Comparison of ENCODE assay signal across 2 cellular contexts in the genomic region with DNA sequence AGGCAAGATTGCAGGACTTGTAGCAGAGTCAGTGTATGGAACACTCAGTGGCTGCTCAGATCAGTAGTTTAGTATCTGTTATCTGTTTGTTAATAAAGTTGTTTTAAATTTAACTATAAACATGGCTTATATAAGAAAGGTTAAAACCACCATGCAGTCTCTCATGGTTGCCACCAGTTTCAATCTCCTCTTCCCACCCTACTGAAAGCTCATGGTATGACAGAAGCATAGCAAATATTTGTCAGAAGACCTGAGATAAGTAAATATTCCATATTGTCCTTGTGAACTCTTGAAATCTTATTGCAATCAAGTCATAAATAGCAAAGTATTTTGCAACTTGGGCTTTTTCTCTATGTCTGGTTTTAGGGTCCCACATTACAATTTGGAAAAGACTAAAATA.
TF ChIP-seq lines count a peak whose summit lies in the region.

No MANE protein-coding gene starts in this region.

TF ChIP-seq in HepG2, 621 proteins besides CTCF, POLR2A, EP300 and RAD21 (continued from another document and continues in another):
- TF ChIP-seq HOXA5 (CRISPR knock-in tag; IDR thresholded peaks at IDR 0.05) = no peak
- TF ChIP-seq IKZF4 (CRISPR knock-in tag; IDR thresholded peaks at IDR 0.05; ENCODE audit: borderline replicate concordance, low read depth, not compliant biosample characterization) = no peak
- TF ChIP-seq RARG (CRISPR knock-in tag; IDR thresholded peaks at IDR 0.05; ENCODE audit: low read depth) = no peak
- no peak for TF ChIP-seq TCF7 (IDR thresholded peaks at IDR 0.05; ENCODE audit: low read depth)
- no peak for TF ChIP-seq SOX6 (IDR thresholded peaks at IDR 0.05)
- peak; percentile 19; the same call in 1 of the 2 replicates for TF ChIP-seq SOX6 (CRISPR knock-in tag; IDR thresholded peaks at IDR 0.05)
- no peak for TF ChIP-seq RFXANK (CRISPR knock-in tag; IDR thresholded peaks at IDR 0.05)
- TF ChIP-seq MXD4 (CRISPR knock-in tag; IDR thresholded peaks at IDR 0.05) = no peak
- TF ChIP-seq, protein P1, sequence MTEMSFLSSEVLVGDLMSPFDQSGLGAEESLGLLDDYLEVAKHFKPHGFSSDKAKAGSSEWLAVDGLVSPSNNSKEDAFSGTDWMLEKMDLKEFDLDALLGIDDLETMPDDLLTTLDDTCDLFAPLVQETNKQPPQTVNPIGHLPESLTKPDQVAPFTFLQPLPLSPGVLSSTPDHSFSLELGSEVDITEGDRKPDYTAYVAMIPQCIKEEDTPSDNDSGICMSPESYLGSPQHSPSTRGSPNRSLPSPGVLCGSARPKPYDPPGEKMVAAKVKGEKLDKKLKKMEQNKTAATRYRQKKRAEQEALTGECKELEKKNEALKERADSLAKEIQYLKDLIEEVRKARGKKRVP (CRISPR knock-in tag; IDR thresholded peaks at IDR 0.05) = 0 out of 4 replicates have a peak, but pooled peaks of 1 of the 2 experiments have one; percentile 24
- TF ChIP-seq, protein P2, sequence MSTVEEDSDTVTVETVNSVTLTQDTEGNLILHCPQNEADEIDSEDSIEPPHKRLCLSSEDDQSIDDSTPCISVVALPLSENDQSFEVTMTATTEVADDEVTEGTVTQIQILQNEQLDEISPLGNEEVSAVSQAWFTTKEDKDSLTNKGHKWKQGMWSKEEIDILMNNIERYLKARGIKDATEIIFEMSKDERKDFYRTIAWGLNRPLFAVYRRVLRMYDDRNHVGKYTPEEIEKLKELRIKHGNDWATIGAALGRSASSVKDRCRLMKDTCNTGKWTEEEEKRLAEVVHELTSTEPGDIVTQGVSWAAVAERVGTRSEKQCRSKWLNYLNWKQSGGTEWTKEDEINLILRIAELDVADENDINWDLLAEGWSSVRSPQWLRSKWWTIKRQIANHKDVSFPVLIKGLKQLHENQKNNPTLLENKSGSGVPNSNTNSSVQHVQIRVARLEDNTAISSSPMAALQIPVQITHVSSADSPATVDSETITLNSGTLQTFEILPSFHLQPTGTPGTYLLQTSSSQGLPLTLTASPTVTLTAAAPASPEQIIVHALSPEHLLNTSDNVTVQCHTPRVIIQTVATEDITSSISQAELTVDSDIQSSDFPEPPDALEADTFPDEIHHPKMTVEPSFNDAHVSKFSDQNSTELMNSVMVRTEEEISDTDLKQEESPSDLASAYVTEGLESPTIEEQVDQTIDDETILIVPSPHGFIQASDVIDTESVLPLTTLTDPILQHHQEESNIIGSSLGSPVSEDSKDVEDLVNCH (CRISPR knock-in tag; IDR thresholded peaks at IDR 0.05) = no peak
- TF ChIP-seq FIP1L1 (IDR thresholded peaks at IDR 0.05; ENCODE audit: borderline replicate concordance, insufficient read depth, low read depth, low read length) = no peak
- TF ChIP-seq, protein P3, sequence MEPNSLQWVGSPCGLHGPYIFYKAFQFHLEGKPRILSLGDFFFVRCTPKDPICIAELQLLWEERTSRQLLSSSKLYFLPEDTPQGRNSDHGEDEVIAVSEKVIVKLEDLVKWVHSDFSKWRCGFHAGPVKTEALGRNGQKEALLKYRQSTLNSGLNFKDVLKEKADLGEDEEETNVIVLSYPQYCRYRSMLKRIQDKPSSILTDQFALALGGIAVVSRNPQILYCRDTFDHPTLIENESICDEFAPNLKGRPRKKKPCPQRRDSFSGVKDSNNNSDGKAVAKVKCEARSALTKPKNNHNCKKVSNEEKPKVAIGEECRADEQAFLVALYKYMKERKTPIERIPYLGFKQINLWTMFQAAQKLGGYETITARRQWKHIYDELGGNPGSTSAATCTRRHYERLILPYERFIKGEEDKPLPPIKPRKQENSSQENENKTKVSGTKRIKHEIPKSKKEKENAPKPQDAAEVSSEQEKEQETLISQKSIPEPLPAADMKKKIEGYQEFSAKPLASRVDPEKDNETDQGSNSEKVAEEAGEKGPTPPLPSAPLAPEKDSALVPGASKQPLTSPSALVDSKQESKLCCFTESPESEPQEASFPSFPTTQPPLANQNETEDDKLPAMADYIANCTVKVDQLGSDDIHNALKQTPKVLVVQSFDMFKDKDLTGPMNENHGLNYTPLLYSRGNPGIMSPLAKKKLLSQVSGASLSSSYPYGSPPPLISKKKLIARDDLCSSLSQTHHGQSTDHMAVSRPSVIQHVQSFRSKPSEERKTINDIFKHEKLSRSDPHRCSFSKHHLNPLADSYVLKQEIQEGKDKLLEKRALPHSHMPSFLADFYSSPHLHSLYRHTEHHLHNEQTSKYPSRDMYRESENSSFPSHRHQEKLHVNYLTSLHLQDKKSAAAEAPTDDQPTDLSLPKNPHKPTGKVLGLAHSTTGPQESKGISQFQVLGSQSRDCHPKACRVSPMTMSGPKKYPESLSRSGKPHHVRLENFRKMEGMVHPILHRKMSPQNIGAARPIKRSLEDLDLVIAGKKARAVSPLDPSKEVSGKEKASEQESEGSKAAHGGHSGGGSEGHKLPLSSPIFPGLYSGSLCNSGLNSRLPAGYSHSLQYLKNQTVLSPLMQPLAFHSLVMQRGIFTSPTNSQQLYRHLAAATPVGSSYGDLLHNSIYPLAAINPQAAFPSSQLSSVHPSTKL (CRISPR knock-in tag; IDR thresholded peaks at IDR 0.05) = 0 out of 2 replicates have a peak, but pooled peaks have one; percentile 8
- TF ChIP-seq, protein P4, sequence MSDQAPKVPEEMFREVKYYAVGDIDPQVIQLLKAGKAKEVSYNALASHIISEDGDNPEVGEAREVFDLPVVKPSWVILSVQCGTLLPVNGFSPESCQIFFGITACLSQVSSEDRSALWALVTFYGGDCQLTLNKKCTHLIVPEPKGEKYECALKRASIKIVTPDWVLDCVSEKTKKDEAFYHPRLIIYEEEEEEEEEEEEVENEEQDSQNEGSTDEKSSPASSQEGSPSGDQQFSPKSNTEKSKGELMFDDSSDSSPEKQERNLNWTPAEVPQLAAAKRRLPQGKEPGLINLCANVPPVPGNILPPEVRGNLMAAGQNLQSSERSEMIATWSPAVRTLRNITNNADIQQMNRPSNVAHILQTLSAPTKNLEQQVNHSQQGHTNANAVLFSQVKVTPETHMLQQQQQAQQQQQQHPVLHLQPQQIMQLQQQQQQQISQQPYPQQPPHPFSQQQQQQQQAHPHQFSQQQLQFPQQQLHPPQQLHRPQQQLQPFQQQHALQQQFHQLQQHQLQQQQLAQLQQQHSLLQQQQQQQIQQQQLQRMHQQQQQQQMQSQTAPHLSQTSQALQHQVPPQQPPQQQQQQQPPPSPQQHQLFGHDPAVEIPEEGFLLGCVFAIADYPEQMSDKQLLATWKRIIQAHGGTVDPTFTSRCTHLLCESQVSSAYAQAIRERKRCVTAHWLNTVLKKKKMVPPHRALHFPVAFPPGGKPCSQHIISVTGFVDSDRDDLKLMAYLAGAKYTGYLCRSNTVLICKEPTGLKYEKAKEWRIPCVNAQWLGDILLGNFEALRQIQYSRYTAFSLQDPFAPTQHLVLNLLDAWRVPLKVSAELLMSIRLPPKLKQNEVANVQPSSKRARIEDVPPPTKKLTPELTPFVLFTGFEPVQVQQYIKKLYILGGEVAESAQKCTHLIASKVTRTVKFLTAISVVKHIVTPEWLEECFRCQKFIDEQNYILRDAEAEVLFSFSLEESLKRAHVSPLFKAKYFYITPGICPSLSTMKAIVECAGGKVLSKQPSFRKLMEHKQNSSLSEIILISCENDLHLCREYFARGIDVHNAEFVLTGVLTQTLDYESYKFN (CRISPR knock-in tag; conservative IDR thresholded peaks at IDR 0.05) = peak; percentile 35; the same call in 1 of the 2 replicates
- 0 out of 2 replicates have a peak, but pooled peaks have one; percentile 28 for TF ChIP-seq HNF4A (CRISPR knock-in tag; IDR thresholded peaks at IDR 0.05)
- TF ChIP-seq SIN3A (IDR thresholded peaks at IDR 0.05; ENCODE audit: borderline replicate concordance, low read depth, low read length) = no peak
- no peak for TF ChIP-seq FOXA1 (IDR thresholded peaks at IDR 0.05)
- no peak for TF ChIP-seq FOXA1 (CRISPR knock-in tag; IDR thresholded peaks at IDR 0.05)
- no peak for TF ChIP-seq EZH2 (conservative IDR thresholded peaks at IDR 0.05; ENCODE audit: low read depth, low read length)

TF ChIP-seq in SK-N-SH treated with all-trans-retinoic acid at 6 μM for 48 hours, 23 proteins besides CTCF, POLR2A, EP300 and RAD21 (continued from another document):
- no peak for TF ChIP-seq OSR1 (CRISPR knock-in tag; IDR thresholded peaks at IDR 0.05)
- TF ChIP-seq, protein P5, sequence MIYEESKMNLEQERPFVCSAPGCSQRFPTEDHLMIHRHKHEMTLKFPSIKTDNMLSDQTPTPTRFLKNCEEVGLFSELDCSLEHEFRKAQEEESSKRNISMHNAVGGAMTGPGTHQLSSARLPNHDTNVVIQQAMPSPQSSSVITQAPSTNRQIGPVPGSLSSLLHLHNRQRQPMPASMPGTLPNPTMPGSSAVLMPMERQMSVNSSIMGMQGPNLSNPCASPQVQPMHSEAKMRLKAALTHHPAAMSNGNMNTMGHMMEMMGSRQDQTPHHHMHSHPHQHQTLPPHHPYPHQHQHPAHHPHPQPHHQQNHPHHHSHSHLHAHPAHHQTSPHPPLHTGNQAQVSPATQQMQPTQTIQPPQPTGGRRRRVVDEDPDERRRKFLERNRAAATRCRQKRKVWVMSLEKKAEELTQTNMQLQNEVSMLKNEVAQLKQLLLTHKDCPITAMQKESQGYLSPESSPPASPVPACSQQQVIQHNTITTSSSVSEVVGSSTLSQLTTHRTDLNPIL (CRISPR knock-in tag; IDR thresholded peaks at IDR 0.05; ENCODE audit: low read depth) = no peak
- TF ChIP-seq, protein P6, sequence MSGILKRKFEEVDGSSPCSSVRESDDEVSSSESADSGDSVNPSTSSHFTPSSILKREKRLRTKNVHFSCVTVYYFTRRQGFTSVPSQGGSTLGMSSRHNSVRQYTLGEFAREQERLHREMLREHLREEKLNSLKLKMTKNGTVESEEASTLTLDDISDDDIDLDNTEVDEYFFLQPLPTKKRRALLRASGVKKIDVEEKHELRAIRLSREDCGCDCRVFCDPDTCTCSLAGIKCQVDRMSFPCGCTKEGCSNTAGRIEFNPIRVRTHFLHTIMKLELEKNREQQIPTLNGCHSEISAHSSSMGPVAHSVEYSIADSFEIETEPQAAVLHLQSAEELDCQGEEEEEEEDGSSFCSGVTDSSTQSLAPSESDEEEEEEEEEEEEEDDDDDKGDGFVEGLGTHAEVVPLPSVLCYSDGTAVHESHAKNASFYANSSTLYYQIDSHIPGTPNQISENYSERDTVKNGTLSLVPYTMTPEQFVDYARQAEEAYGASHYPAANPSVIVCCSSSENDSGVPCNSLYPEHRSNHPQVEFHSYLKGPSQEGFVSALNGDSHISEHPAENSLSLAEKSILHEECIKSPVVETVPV (CRISPR knock-in tag; IDR thresholded peaks at IDR 0.05) = no peak
- TF ChIP-seq BACH2 (CRISPR knock-in tag; IDR thresholded peaks at IDR 0.05; ENCODE audit: borderline replicate concordance) = no peak
- TF ChIP-seq, protein P7, sequence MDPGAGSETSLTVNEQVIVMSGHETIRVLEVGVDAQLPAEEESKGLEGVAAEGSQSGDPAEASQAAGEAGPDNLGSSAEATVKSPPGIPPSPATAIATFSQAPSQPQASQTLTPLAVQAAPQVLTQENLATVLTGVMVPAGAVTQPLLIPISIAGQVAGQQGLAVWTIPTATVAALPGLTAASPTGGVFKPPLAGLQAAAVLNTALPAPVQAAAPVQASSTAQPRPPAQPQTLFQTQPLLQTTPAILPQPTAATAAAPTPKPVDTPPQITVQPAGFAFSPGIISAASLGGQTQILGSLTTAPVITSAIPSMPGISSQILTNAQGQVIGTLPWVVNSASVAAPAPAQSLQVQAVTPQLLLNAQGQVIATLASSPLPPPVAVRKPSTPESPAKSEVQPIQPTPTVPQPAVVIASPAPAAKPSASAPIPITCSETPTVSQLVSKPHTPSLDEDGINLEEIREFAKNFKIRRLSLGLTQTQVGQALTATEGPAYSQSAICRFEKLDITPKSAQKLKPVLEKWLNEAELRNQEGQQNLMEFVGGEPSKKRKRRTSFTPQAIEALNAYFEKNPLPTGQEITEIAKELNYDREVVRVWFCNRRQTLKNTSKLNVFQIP (CRISPR knock-in tag; IDR thresholded peaks at IDR 0.05; ENCODE audit: borderline replicate concordance, low read depth) = no peak
